8 cellular contexts compared by ENCODE assay signal in genomic region chr19:41958367-41959055, GRCh38. TPM values are rescaled to one million over a fixed set of nuclear protein-coding genes. Genes with fewer than 3 reads are reported as not detected.
A peak's percentile ranks its signal among the peaks of the same experiment; 100 is the strongest.
DNase-seq lines count a peak whose midpoint lies in the region; ATAC-seq, FAIRE-seq and TF ChIP-seq lines count a peak whose summit lies in the region.

No MANE protein-coding gene starts in this region.

- WGBS in HepG2 (ENCODE audit: low lambda C conversion rate), result under 1% methylated on average over 23 of the region's 43 CpGs

- no peaks in the 10 kb centered on the region for H3K79me2 ChIP-seq in HepG2 (ENCODE audit: insufficient read depth, low read length)

- H3K27ac Mint-ChIP-seq in activated CD4-positive, alpha-beta T cell treated with anti-CD3 and anti-CD28 coated beads, Interleukin-2, amount 10 ng/mL, durations not matched to agents 7 days and 5 days, result peak overlapping the region; percentile 91

- TSS peak; percentile 89 for BruUV-seq in HepG2 (replicated peaks; lab: Mats Ljungman, UMichigan)

- no peaks in the 10 kb centered on the region for H3K9me3 ChIP-seq in HepG2 (ENCODE audit: low read length)

- peak overlapping the region; percentile 85 for H3K4me2 ChIP-seq in HepG2 (ENCODE audit: low read depth, low read length)

- ATAC-seq in HG02885 (IDR thresholded peaks at IDR 0.05; ENCODE audit: poor library complexity, unreplicated experiment), result peak; percentile 56
- ATAC-seq in HepG2, result peak; percentile 85
- ATAC-seq in HG03097 (IDR thresholded peaks at IDR 0.05; ENCODE audit: low FRiP score, unreplicated experiment), result no peak

- peaks cover 20% of the 10 kb centered on the region for H3K4me1 Mint-ChIP-seq in activated CD4-positive, alpha-beta T cell treated with anti-CD3 and anti-CD28 coated beads, Interleukin-2, amount 10 ng/mL, durations not matched to agents 7 days and 5 days

- no peaks in the 10 kb centered on the region for H3K27me3 Mint-ChIP-seq in activated CD4-positive, alpha-beta T cell treated with anti-CD3 and anti-CD28 coated beads, Interleukin-2, amount 10 ng/mL, durations not matched to agents 7 days and 5 days

- peak overlapping the region; percentile 86 for H3K4me3 Mint-ChIP-seq in activated CD4-positive, alpha-beta T cell treated with anti-CD3 and anti-CD28 coated beads, Interleukin-2, amount 10 ng/mL, durations not matched to agents 7 days and 5 days

- peak overlapping the region; percentile 91 for H3K9ac ChIP-seq in HepG2 (ENCODE audit: insufficient read depth, low read depth, low read length)

- POLR2A ChIA-PET in activated CD4-positive, alpha-beta T cell treated with anti-CD3 and anti-CD28 coated beads, Interleukin-2, amount 10 ng/mL, durations not matched to agents 7 days and 5 days (lab: Charles Lee), result no interaction called here
- POLR2A ChIA-PET in HepG2 (lab: Yijun Ruan, JAX), result interaction anchor here (0.6 to 2.7 kb wide), 9 partner anchors 71 to 519 kb away, joined by 3 to 36 read pairs (median 5); partner anchors contain the start of gene RPS19

- TF ChIP-seq EP300 in HepG2 (IDR thresholded peaks at IDR 0.05; ENCODE audit: low read depth in 2 of 2, low read length in 2 of 2), result no peak
- TF ChIP-seq EP300 in HepG2 (CRISPR knock-in tag; IDR thresholded peaks at IDR 0.05; ENCODE audit: borderline replicate concordance), result no peak

- DNase-seq in NCI-H345 (lab: John Stamatoyannopoulos, UW), result peak; percentile 76
- DNase-seq in activated CD4-positive, alpha-beta T cell treated with anti-CD3 and anti-CD28 coated beads, Interleukin-2, amount 10 ng/mL, durations not matched to agents 7 days and 5 days, result peak; percentile 89
- DNase-seq in coronary artery (ENCODE audit: low spot score), result peak; percentile 90
- peak; percentile 64 for DNase-seq in HepG2 (ENCODE audit: low spot score)
- DNase-seq in stimulated activated CD4-positive, alpha-beta T cell treated with anti-CD3 and anti-CD28 coated beads, Interleukin-4, amount 100 ng/mL, for 1 hour, result peak; percentile 87

- TF ChIP-seq CTCF in coronary artery (IDR thresholded peaks at IDR 0.05) (no peak), HepG2 (CRISPR knock-in tag; IDR thresholded peaks at IDR 0.05) (no peak)

- 0 out of 2 replicates have a peak, but pooled peaks cover 3% of the 10 kb centered on the region for H4K20me1 ChIP-seq in HepG2 (ENCODE audit: insufficient read depth, low read length)

- peaks cover 32% of the 10 kb centered on the region for H3K4me1 ChIP-seq in HepG2 (ENCODE audit: insufficient read depth, low read length)

- H3K36me3 Mint-ChIP-seq in activated CD4-positive, alpha-beta T cell treated with anti-CD3 and anti-CD28 coated beads, Interleukin-2, amount 10 ng/mL, durations not matched to agents 7 days and 5 days (ENCODE audit: low read depth), result peaks cover 5% of the 10 kb centered on the region

- H3K27me3 ChIP-seq in HepG2 (ENCODE audit: control insufficient read depth in 1 of 2, insufficient read depth in 2 of 2, low read length in 2 of 2), result no peaks in the 10 kb centered on the region; a peak in 1 of 5 replicates

- no peak for TF ChIP-seq RAD21 in HepG2 (CRISPR knock-in tag; IDR thresholded peaks at IDR 0.05)

- H3K4me3 ChIP-seq in GM08714 (ENCODE audit: low read length) (peak overlapping the region; percentile 76), coronary artery (peak overlapping the region; percentile 80), HepG2 (replicated peaks in 1 of 3; ENCODE audit: insufficient read depth in 1 of 3, low read depth in 2 of 3, low read length in 3 of 3) (peak overlapping the region; percentile 95 to 99 (median 98))

- no peak overlapping the region for H2AFZ ChIP-seq in HepG2 (ENCODE audit: low read length)

- in situ Hi-C loops in HepG2 (cut with HindIII; ENCODE audit: extremely low pct_ligation_motif_present, low pct_unique_long_range_greater_than_20kb), result loop anchor here (5.0 kb wide), 1 partner anchor 76 kb away; the partner anchor contains the start of gene ARHGEF1

- no peaks in the 10 kb centered on the region for H3K36me3 ChIP-seq in HepG2 (replicated peaks in 1 of 2; ENCODE audit: control insufficient read depth in 1 of 2, insufficient read depth in 2 of 2, low read length in 2 of 2)

- intact Hi-C loops in HepG2 (cut with micrococcal nuclease; ENCODE audit: unreplicated experiment), result loop anchor here (10.0 kb wide), 1 partner anchor 164 kb away; the partner anchor contains the start of gene CEACAM3

- TF ChIP-seq POLR2A in HepG2 (IDR thresholded peaks at IDR 0.05; ENCODE audit: insufficient read depth in 1 of 2, low read depth in 2 of 2, low read length in 2 of 2), result peak; percentile 68 to 83

- CTCF ChIA-PET in activated CD4-positive, alpha-beta T cell treated with anti-CD3 and anti-CD28 coated beads, Interleukin-2, amount 10 ng/mL, durations not matched to agents 7 days and 5 days (lab: Charles Lee), result interaction anchor here (0.6 to 4.2 kb wide), 9 partner anchors 14 to 217 kb away, joined by 3 to 38 read pairs (median 3); partner anchors contain the start of gene RPS19
- CTCF ChIA-PET in HepG2 (lab: Yijun Ruan, JAX; ENCODE audit: low intra/inter-chr PET ratio, low total read pairs), result interaction anchor here (1.3 kb wide), 1 partner anchor 166 kb away, joined by 5 read pairs; no protein-coding TSS in a partner anchor

- no peaks in the 10 kb centered on the region for H3K9me3 Mint-ChIP-seq in activated CD4-positive, alpha-beta T cell treated with anti-CD3 and anti-CD28 coated beads, Interleukin-2, amount 10 ng/mL, durations not matched to agents 7 days and 5 days

- no peak for FAIRE-seq in HepG2 (lab: Jason Lieb, UNC)

- peak overlapping the region; percentile 89 for H3K27ac ChIP-seq in coronary artery
- H3K27ac ChIP-seq in HepG2 (ENCODE audit: extremely low read length, insufficient read depth, low read length), result peak overlapping the region; percentile 73

RNA-seq across cellular contexts. Expression of gene RABAC1, which starts 0.6 kb away (rescaled TPM):
- total RNA-seq in activated CD4-positive, alpha-beta T cell treated with anti-CD3 and anti-CD28 coated beads, Interleukin-2, amount 10 ng/mL, durations not matched to agents 7 days and 5 days, result 10 to 100 TPM; 67.4 to 74.0 TPM
- total RNA-seq in HepG2 (2016; rRNA removed; fragmentation: Illumina TruSeq; extraction: Trizol), result 20.7 and 37.4 TPM in 2 replicates
- 32.7 and 40.5 TPM in 2 replicates for total RNA-seq in HepG2 (2016; cell fraction: cytosol; rRNA removed; fragmentation: Illumina TruSeq; extraction: Trizol; ENCODE audit: low read depth)
- total RNA-seq in HepG2 (2016; cell fraction: insoluble cytoplasmic fraction; rRNA removed; fragmentation: Illumina TruSeq; extraction: Trizol), result 21.9 and 38.8 TPM in 2 replicates
- total RNA-seq in HepG2 (2016; cell fraction: membrane; rRNA removed; fragmentation: Illumina TruSeq; extraction: Trizol), result 24.1 and 26.6 TPM in 2 replicates
- 28.4 and 29.8 TPM in 2 replicates for total RNA-seq in HepG2 (2016; cell fraction: nucleus; rRNA removed; fragmentation: Illumina TruSeq; extraction: Trizol)
- 74.0 and 91.2 TPM in 2 replicates for polyA plus RNA-seq in HepG2 (2011; rRNA removed)
- 112 and 172 TPM in 2 replicates for polyA plus RNA-seq in HepG2 (2011; cell fraction: cytosol; rRNA removed)
- 93.5 and 96.2 TPM in 2 replicates for polyA plus RNA-seq in HepG2 (2011; cell fraction: nucleus; rRNA removed)
- polyA plus RNA-seq in HepG2 (2012), result 38.2 and 66.0 TPM in 2 replicates
- 34.2 and 39.3 TPM in 2 replicates for polyA plus RNA-seq in HepG2 (2016; cell fraction: cytosol; fragmentation: Illumina TruSeq; extraction: Trizol; ENCODE audit: low read depth)
- 20.0 and 22.5 TPM in 2 replicates for polyA plus RNA-seq in HepG2 (2016; cell fraction: insoluble cytoplasmic fraction; fragmentation: Illumina TruSeq; extraction: Trizol; ENCODE audit: low read depth)
- polyA plus RNA-seq in HepG2 (2016; cell fraction: membrane; fragmentation: Illumina TruSeq; extraction: Trizol; ENCODE audit: low read depth), result 21.0 and 26.9 TPM in 2 replicates
- polyA plus RNA-seq in HepG2 (2016; cell fraction: nucleus; fragmentation: Illumina TruSeq; extraction: Trizol; ENCODE audit: insufficient read depth, low read depth), result 52.4 and 53.1 TPM in 2 replicates
- 32.5 and 96.8 TPM in 2 replicates for polyA minus RNA-seq in HepG2 (2011; rRNA and poly(A)+ RNA removed; ENCODE audit: low replicate concordance)
- polyA minus RNA-seq in HepG2 (2011; cell fraction: cytosol; rRNA and poly(A)+ RNA removed), result 26.4 and 26.8 TPM in 2 replicates
- polyA minus RNA-seq in HepG2 (2011; cell fraction: nucleus; rRNA and poly(A)+ RNA removed), result 21.6 and 26.0 TPM in 2 replicates

RNA-seq across cellular contexts. Expression of gene ERFL, which starts 30.3 kb away (rescaled TPM):
- 1 to 10 TPM; 1.5 to 1.6 TPM for total RNA-seq in activated CD4-positive, alpha-beta T cell treated with anti-CD3 and anti-CD28 coated beads, Interleukin-2, amount 10 ng/mL, durations not matched to agents 7 days and 5 days
- not detected in 2 replicates for total RNA-seq in HepG2 (2016; rRNA removed; fragmentation: Illumina TruSeq; extraction: Trizol)
- not detected in 2 replicates for total RNA-seq in HepG2 (2016; cell fraction: cytosol; rRNA removed; fragmentation: Illumina TruSeq; extraction: Trizol; ENCODE audit: low read depth)
- total RNA-seq in HepG2 (2016; cell fraction: insoluble cytoplasmic fraction; rRNA removed; fragmentation: Illumina TruSeq; extraction: Trizol), result not detected in 2 replicates
- not detected in 2 replicates for total RNA-seq in HepG2 (2016; cell fraction: membrane; rRNA removed; fragmentation: Illumina TruSeq; extraction: Trizol)
- total RNA-seq in HepG2 (2016; cell fraction: nucleus; rRNA removed; fragmentation: Illumina TruSeq; extraction: Trizol), result not detected in 2 replicates
- not detected in 2 replicates for polyA plus RNA-seq in HepG2 (2011; rRNA removed)
- polyA plus RNA-seq in HepG2 (2011; cell fraction: cytosol; rRNA removed), result 0.03 TPM in 1 of 2 replicates, not detected in the other
- polyA plus RNA-seq in HepG2 (2011; cell fraction: nucleus; rRNA removed), result not detected in 2 replicates
- 0.07 TPM in 1 of 2 replicates, not detected in the other for polyA plus RNA-seq in HepG2 (2012)
- polyA plus RNA-seq in HepG2 (2016; cell fraction: cytosol; fragmentation: Illumina TruSeq; extraction: Trizol; ENCODE audit: low read depth), result not detected in 2 replicates
- not detected in 2 replicates for polyA plus RNA-seq in HepG2 (2016; cell fraction: insoluble cytoplasmic fraction; fragmentation: Illumina TruSeq; extraction: Trizol; ENCODE audit: low read depth)
- not detected in 2 replicates for polyA plus RNA-seq in HepG2 (2016; cell fraction: membrane; fragmentation: Illumina TruSeq; extraction: Trizol; ENCODE audit: low read depth)
- not detected in 2 replicates for polyA plus RNA-seq in HepG2 (2016; cell fraction: nucleus; fragmentation: Illumina TruSeq; extraction: Trizol; ENCODE audit: insufficient read depth, low read depth)
- polyA minus RNA-seq in HepG2 (2011; rRNA and poly(A)+ RNA removed; ENCODE audit: low replicate concordance), result not detected in 2 replicates
- polyA minus RNA-seq in HepG2 (2011; cell fraction: cytosol; rRNA and poly(A)+ RNA removed), result not detected in 2 replicates
- not detected in 2 replicates for polyA minus RNA-seq in HepG2 (2011; cell fraction: nucleus; rRNA and poly(A)+ RNA removed)

RNA-seq across cellular contexts. Expression of gene ATP1A3, which starts 35.5 kb away (rescaled TPM):
- total RNA-seq in activated CD4-positive, alpha-beta T cell treated with anti-CD3 and anti-CD28 coated beads, Interleukin-2, amount 10 ng/mL, durations not matched to agents 7 days and 5 days, result 1 to 10 TPM; 1.9 to 2.0 TPM
- 0.04 TPM in 1 of 2 replicates, not detected in the other for total RNA-seq in HepG2 (2016; rRNA removed; fragmentation: Illumina TruSeq; extraction: Trizol)
- total RNA-seq in HepG2 (2016; cell fraction: cytosol; rRNA removed; fragmentation: Illumina TruSeq; extraction: Trizol; ENCODE audit: low read depth), result not detected in 2 replicates
- total RNA-seq in HepG2 (2016; cell fraction: insoluble cytoplasmic fraction; rRNA removed; fragmentation: Illumina TruSeq; extraction: Trizol), result 0.04 and 0.13 TPM in 2 replicates
- 0.12 TPM in 1 of 2 replicates, not detected in the other for total RNA-seq in HepG2 (2016; cell fraction: membrane; rRNA removed; fragmentation: Illumina TruSeq; extraction: Trizol)
- total RNA-seq in HepG2 (2016; cell fraction: nucleus; rRNA removed; fragmentation: Illumina TruSeq; extraction: Trizol), result 0.12 TPM in 1 of 2 replicates, not detected in the other
- 0.01 TPM in 1 of 2 replicates, not detected in the other for polyA plus RNA-seq in HepG2 (2011; rRNA removed)
- 0.01 TPM in 1 of 2 replicates, not detected in the other for polyA plus RNA-seq in HepG2 (2011; cell fraction: cytosol; rRNA removed)
- not detected in 2 replicates for polyA plus RNA-seq in HepG2 (2011; cell fraction: nucleus; rRNA removed)
- polyA plus RNA-seq in HepG2 (2012), result not detected in 2 replicates
- 0.03 TPM in 2 replicates for polyA plus RNA-seq in HepG2 (2016; cell fraction: cytosol; fragmentation: Illumina TruSeq; extraction: Trizol; ENCODE audit: low read depth)
- not detected in 2 replicates for polyA plus RNA-seq in HepG2 (2016; cell fraction: insoluble cytoplasmic fraction; fragmentation: Illumina TruSeq; extraction: Trizol; ENCODE audit: low read depth)
- 0.07 TPM in 1 of 2 replicates, not detected in the other for polyA plus RNA-seq in HepG2 (2016; cell fraction: membrane; fragmentation: Illumina TruSeq; extraction: Trizol; ENCODE audit: low read depth)
- 0.15 and 0.28 TPM in 2 replicates for polyA plus RNA-seq in HepG2 (2016; cell fraction: nucleus; fragmentation: Illumina TruSeq; extraction: Trizol; ENCODE audit: insufficient read depth, low read depth)
- 0.16 TPM in 1 of 2 replicates, not detected in the other for polyA minus RNA-seq in HepG2 (2011; rRNA and poly(A)+ RNA removed; ENCODE audit: low replicate concordance)
- polyA minus RNA-seq in HepG2 (2011; cell fraction: cytosol; rRNA and poly(A)+ RNA removed), result not detected in 2 replicates
- not detected in 2 replicates for polyA minus RNA-seq in HepG2 (2011; cell fraction: nucleus; rRNA and poly(A)+ RNA removed)
